18 cellular contexts compared by ENCODE assay signal in the genomic region with DNA sequence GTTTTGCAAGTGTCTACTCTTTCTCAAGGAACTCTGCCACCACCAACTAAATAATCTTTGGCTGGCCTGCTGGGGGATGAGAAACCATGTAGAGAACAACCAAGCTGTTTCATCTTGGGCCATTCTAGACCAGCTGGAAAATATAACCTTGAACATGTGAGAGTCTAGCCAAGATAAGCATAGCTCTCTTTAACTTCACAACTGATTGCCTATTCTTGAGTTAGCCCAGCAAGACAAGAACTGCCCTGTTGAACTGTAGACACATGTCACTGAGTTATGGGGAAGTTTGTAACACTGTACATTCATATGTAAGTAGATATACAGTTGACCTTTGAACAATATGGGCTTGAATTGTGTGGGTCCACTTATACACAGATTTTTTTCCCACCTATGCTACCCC. TPM values are rescaled to one million over a fixed set of nuclear protein-coding genes. Genes with fewer than 3 reads are reported as not detected.
A peak's percentile ranks its signal among the peaks of the same experiment; 100 is the strongest.
DNase-seq lines count a peak whose midpoint lies in the region; ATAC-seq, FAIRE-seq and TF ChIP-seq lines count a peak whose summit lies in the region.
"Had no signal": no experiment of that assay in that cellular context is flagged by ENCODE, and none has a peak within 500 bp of the region (broad histone marks: within the 10 kb centered on the region; RNA-seq: fewer than 3 reads in every experiment).

No MANE protein-coding gene starts in this region.

- dilution Hi-C loops in mammary epithelial cell (cut with HindIII; ENCODE audit: low sequenced_read_pairs) (no loop called here), endothelial cell of umbilical vein (cut with MboI; ENCODE audit: extremely low pct_ligation_motif_present, low sequenced_read_pairs) (no loop called here)

- intact Hi-C loops in mammary epithelial cell (cut with micrococcal nuclease) (no loop called here), MCF 10A (cut with micrococcal nuclease) (no loop called here), endothelial cell of umbilical vein (cut with micrococcal nuclease) (no loop called here)

- H3K9me3 ChIP-seq in mammary epithelial cell (replicated peaks; ENCODE audit: insufficient read depth, low read length) (no peaks in the 10 kb centered on the region), endothelial cell of umbilical vein (replicated peaks; ENCODE audit: control insufficient read depth, insufficient read depth, low read length) (no peaks in the 10 kb centered on the region)

- no peaks in the 10 kb centered on the region for H3K79me2 ChIP-seq in mammary epithelial cell (ENCODE audit: insufficient read depth, low read length)
- no peaks in the 10 kb centered on the region for H3K79me2 ChIP-seq in endothelial cell of umbilical vein (ENCODE audit: control insufficient read depth, insufficient read depth, low read length)

- no peak for DNase-seq in mammary epithelial cell
- DNase-seq in MCF 10A (ENCODE audit: unreplicated experiment) = no peak
- DNase-seq in H54 (ENCODE audit: insufficient read length, low spot score) = no peak
- peak; percentile 62 for DNase-seq in SK-MEL-5 (ENCODE audit: low read depth, low spot score)
- DNase-seq in endothelial cell of umbilical vein (ENCODE audit: low read depth, low spot score) = no peak
- no peak for DNase-seq in HuH-7 (ENCODE audit: low spot score)
- no peak for DNase-seq in dermis blood vessel endothelial cell
- DNase-seq: 8988T; C1 segment of cervical spinal cord; CD4-positive, alpha-beta T cell; DMS153; DMS79 treated with DMSO at 0.1 percent for 48 hours; EL had no signal

- H3K4me1 ChIP-seq in mammary epithelial cell (ENCODE audit: insufficient read depth, low read length) (no peaks in the 10 kb centered on the region), endothelial cell of umbilical vein (ENCODE audit: control insufficient read depth, extremely low read depth, insufficient read depth, low read length) (no peaks in the 10 kb centered on the region)

- no peaks in the 10 kb centered on the region for H3K27me3 Mint-ChIP-seq in MCF 10A (ENCODE audit: insufficient read depth, unreplicated experiment)
- H3K27me3 Mint-ChIP-seq: B cell; CD4-positive, alpha-beta T cell had no signal

- no peak overlapping the region for H3K4me3 Mint-ChIP-seq in MCF 10A (ENCODE audit: unreplicated experiment)
- H3K4me3 Mint-ChIP-seq: B cell; CD4-positive, alpha-beta T cell had no signal

- H3K27ac ChIP-seq in mammary epithelial cell (ENCODE audit: insufficient read depth, low read depth, low read length) (no peak overlapping the region), endothelial cell of umbilical vein (ENCODE audit: insufficient read depth, low read depth, low read length) (no peak overlapping the region)

- no peak overlapping the region for H3K4me3 ChIP-seq in mammary epithelial cell (replicated peaks in 1 of 3; ENCODE audit: insufficient read depth in 1 of 3, low read depth in 2 of 3, low read length in 3 of 3)
- no peak overlapping the region for H3K4me3 ChIP-seq in endothelial cell of umbilical vein (replicated peaks in 1 of 3; ENCODE audit: insufficient read depth in 1 of 3, low read depth in 1 of 3, low read length in 3 of 3)

- CTCF ChIA-PET in mammary epithelial cell (lab: Charles Lee; ENCODE audit: low non-redundant PET) (no interaction called here), MCF 10A (lab: Yijun Ruan, JAX) (no interaction called here), endothelial cell of umbilical vein (lab: Charles Lee) (interaction anchor here (0.8 kb wide), 1 partner anchor 879 kb away, joined by 3 read pairs; no protein-coding TSS in a partner anchor)

- H3K9ac ChIP-seq in mammary epithelial cell (ENCODE audit: insufficient read depth, low read length) = no peak overlapping the region
- H3K9ac ChIP-seq in endothelial cell of umbilical vein (replicated peaks; ENCODE audit: extremely low read depth, insufficient read depth, low read length) = no peak overlapping the region

- H2AFZ ChIP-seq in mammary epithelial cell (ENCODE audit: low read depth, low read length) = no peak overlapping the region
- H2AFZ ChIP-seq in endothelial cell of umbilical vein (ENCODE audit: low read depth, low read length) = no peak overlapping the region

- H3K9me1 ChIP-seq in endothelial cell of umbilical vein (replicated peaks; ENCODE audit: control insufficient read depth, extremely low read depth, insufficient read depth, low read length) = no peaks in the 10 kb centered on the region

- H3K36me3 ChIP-seq in mammary epithelial cell (ENCODE audit: insufficient read depth, low read length) = peaks cover 27% of the 10 kb centered on the region
- peaks cover 7 to 20% of the 10 kb centered on the region in 2 experiments for H3K36me3 ChIP-seq in endothelial cell of umbilical vein (ENCODE audit: control insufficient read depth in 2 of 2, extremely low read depth in 1 of 2, insufficient read depth in 2 of 2, low read length in 2 of 2)

- no peaks in the 10 kb centered on the region for H3K4me1 Mint-ChIP-seq in MCF 10A (ENCODE audit: insufficient read depth, unreplicated experiment)
- H3K4me1 Mint-ChIP-seq: B cell had no signal

- TSS peak; percentile 17 for BruUV-seq in mammary epithelial cell (replicated peaks; lab: Mats Ljungman, UMichigan)
- no TSS peak for BruUV-seq in MCF 10A (replicated peaks; lab: Mats Ljungman, UMichigan)
- no TSS peak for BruUV-seq in endothelial cell of umbilical vein (replicated peaks; lab: Mats Ljungman, UMichigan)

- no peak overlapping the region for H3K4me2 ChIP-seq in mammary epithelial cell (ENCODE audit: insufficient read depth, low read depth, low read length)
- no peak overlapping the region for H3K4me2 ChIP-seq in endothelial cell of umbilical vein (ENCODE audit: insufficient read depth, low read length)

- no peak for TF ChIP-seq CTCF in mammary epithelial cell (conservative IDR thresholded peaks at IDR 0.05 in 1 of 2, IDR thresholded peaks at IDR 0.05 in 1 of 2; ENCODE audit: extremely low read depth in 1 of 2, insufficient read depth in 1 of 2, low read depth in 1 of 2, low read length in 2 of 2)
- TF ChIP-seq CTCF in MCF 10A (IDR thresholded peaks at IDR 0.05; ENCODE audit: unreplicated experiment) = no peak
- TF ChIP-seq CTCF in endothelial cell of umbilical vein (IDR thresholded peaks at IDR 0.05; ENCODE audit: extremely low read depth in 1 of 2, insufficient read depth in 1 of 2, low read depth in 1 of 2, low read length in 2 of 2) = no peak

- no peak for TF ChIP-seq POLR2A in H54 (IDR thresholded peaks at IDR 0.05; ENCODE audit: low read depth, low read length)
- TF ChIP-seq POLR2A in endothelial cell of umbilical vein (IDR thresholded peaks at IDR 0.05; ENCODE audit: low read depth, low read length) = no peak

- H3K36me3 Mint-ChIP-seq in MCF 10A (ENCODE audit: insufficient read depth, unreplicated experiment) = peaks cover 84% of the 10 kb centered on the region

- H3K27me3 ChIP-seq in mammary epithelial cell (ENCODE audit: insufficient read depth, low read length) = no peaks in the 10 kb centered on the region
- H3K27me3 ChIP-seq in endothelial cell of umbilical vein (ENCODE audit: control insufficient read depth in 2 of 2, insufficient read depth in 2 of 2, low read length in 2 of 2) = no peaks in the 10 kb centered on the region

- H4K20me1 ChIP-seq in mammary epithelial cell (ENCODE audit: insufficient read depth, low read length) (no peaks in the 10 kb centered on the region), endothelial cell of umbilical vein (replicated peaks; ENCODE audit: control insufficient read depth, extremely low read depth, insufficient read depth, low read length) (no peaks in the 10 kb centered on the region)

- POLR2A ChIA-PET in MCF 10A (lab: Yijun Ruan, JAX) = interaction anchor here (1.2 kb wide), 1 partner anchor 25 kb away, joined by 3 read pairs; no protein-coding TSS in a partner anchor
- POLR2A ChIA-PET in endothelial cell of umbilical vein (lab: Charles Lee) = no interaction called here

- no peaks in the 10 kb centered on the region for H3K9me3 Mint-ChIP-seq in MCF 10A (ENCODE audit: unreplicated experiment)
- H3K9me3 Mint-ChIP-seq: CD4-positive, alpha-beta T cell had no signal

- in situ Hi-C loops in mammary epithelial cell (cut with MboI; ENCODE audit: low sequenced_read_pairs in 2 of 2) = no loop called here
- in situ Hi-C loops in SK-MEL-5 (cut with HindIII; ENCODE audit: low pct_unique_long_range_greater_than_20kb, low sequenced_read_pairs) = no loop called here

- H3K27ac Mint-ChIP-seq in MCF 10A (ENCODE audit: low read depth, unreplicated experiment) = no peak overlapping the region
- H3K27ac Mint-ChIP-seq: B cell; CD4-positive, alpha-beta T cell had no signal

- FAIRE-seq in H54 (lab: Jason Lieb, UNC) (peak; percentile 75), endothelial cell of umbilical vein (lab: Jason Lieb, UNC) (peak; percentile 61)
- FAIRE-seq: D721Med, GM12892, GM19239 had no signal

- ATAC-seq in GM21529 (IDR thresholded peaks at IDR 0.05; ENCODE audit: unreplicated experiment) = no peak

RNA-seq across cellular contexts. Expression of a gene that starts 44.4 kb away (rescaled TPM):
- total RNA-seq in mammary epithelial cell (10 to 100 TPM; 30.2 to 36.4 TPM), MCF 10A (2022) (29.9 and 32.0 TPM in 2 replicates), endothelial cell of umbilical vein (35.5 and 36.6 TPM in 2 replicates), dermis blood vessel endothelial cell (31.1 and 55.4 TPM in 2 replicates)
- polyA plus RNA-seq in mammary epithelial cell (16.3 TPM), endothelial cell of umbilical vein (10.1 and 11.1 TPM in 2 replicates)
- polyA minus RNA-seq in mammary epithelial cell (77.8 TPM), endothelial cell of umbilical vein (71.1 and 74.3 TPM in 2 replicates)
- total RNA-seq in SK-MEL-5 (2014; rRNA removed; shearing (Covaris generic)) = 96.5 and 97.8 TPM in 2 replicates
- 33.6 and 49.1 TPM in 2 replicates for polyA plus RNA-seq in SK-MEL-5 (2015; cell fraction: cytosol; rRNA removed)
- polyA plus RNA-seq in SK-MEL-5 (2015; cell fraction: nucleus; rRNA removed) = 50.1 and 58.8 TPM in 2 replicates
- polyA plus RNA-seq in endothelial cell of umbilical vein (2011; cell fraction: cytosol; rRNA removed) = 8.7 and 9.6 TPM in 2 replicates
- 21.7 and 24.0 TPM in 2 replicates for polyA plus RNA-seq in endothelial cell of umbilical vein (2011; cell fraction: nucleus; rRNA removed)
- 11.8 and 22.0 TPM in 2 replicates for polyA plus RNA-seq in endothelial cell of umbilical vein (2012)
- 113 TPM for polyA minus RNA-seq in endothelial cell of umbilical vein (2011; cell fraction: cytosol; rRNA and poly(A)+ RNA removed)
- polyA minus RNA-seq in endothelial cell of umbilical vein (2011; cell fraction: nucleus; rRNA and poly(A)+ RNA removed) = 65.8 and 87.8 TPM in 2 replicates

RNA-seq across cellular contexts. Expression of a gene that starts 52.6 kb away (rescaled TPM):
- total RNA-seq in mammary epithelial cell = 10 to 100 TPM; 22.0 to 25.2 TPM
- polyA plus RNA-seq in mammary epithelial cell = 12.3 TPM
- polyA minus RNA-seq in mammary epithelial cell = 53.6 TPM
- 31.3 and 37.6 TPM in 2 replicates for total RNA-seq in MCF 10A (2022)
- 42.5 and 45.6 TPM in 2 replicates for total RNA-seq in SK-MEL-5 (2014; rRNA removed; shearing (Covaris generic))
- polyA plus RNA-seq in SK-MEL-5 (2015; cell fraction: cytosol; rRNA removed) = 19.6 and 20.7 TPM in 2 replicates
- polyA plus RNA-seq in SK-MEL-5 (2015; cell fraction: nucleus; rRNA removed) = 20.3 and 33.6 TPM in 2 replicates
- 33.1 and 37.3 TPM in 2 replicates for total RNA-seq in endothelial cell of umbilical vein
- 6.7 and 8.4 TPM in 2 replicates for polyA plus RNA-seq in endothelial cell of umbilical vein
- polyA plus RNA-seq in endothelial cell of umbilical vein (2011; cell fraction: cytosol; rRNA removed) = 7.2 and 9.0 TPM in 2 replicates
- 22.6 and 24.0 TPM in 2 replicates for polyA plus RNA-seq in endothelial cell of umbilical vein (2011; cell fraction: nucleus; rRNA removed)
- polyA plus RNA-seq in endothelial cell of umbilical vein (2012) = 28.9 and 33.0 TPM in 2 replicates
- polyA minus RNA-seq in endothelial cell of umbilical vein = 23.8 and 25.6 TPM in 2 replicates
- polyA minus RNA-seq in endothelial cell of umbilical vein (2011; cell fraction: cytosol; rRNA and poly(A)+ RNA removed) = 30.6 TPM
- 45.6 and 57.4 TPM in 2 replicates for polyA minus RNA-seq in endothelial cell of umbilical vein (2011; cell fraction: nucleus; rRNA and poly(A)+ RNA removed)
- 34.5 and 41.8 TPM in 2 replicates for total RNA-seq in dermis blood vessel endothelial cell
